In genomic region chr6:75217203-75217602, GRCh38 we compare ENCODE assay signal across 1 cellular context.
TF ChIP-seq lines count a peak whose summit lies in the region.

No MANE protein-coding gene starts in this region.

TF ChIP-seq in GM23338, 12 proteins besides CTCF, POLR2A, EP300 and RAD21 (continued from another document):
- TF ChIP-seq ZNF462 (CRISPR knock-in tag; IDR thresholded peaks at IDR 0.05) = no peak
